Comparison of ENCODE assay signal across 8 cellular contexts in the genomic region with DNA sequence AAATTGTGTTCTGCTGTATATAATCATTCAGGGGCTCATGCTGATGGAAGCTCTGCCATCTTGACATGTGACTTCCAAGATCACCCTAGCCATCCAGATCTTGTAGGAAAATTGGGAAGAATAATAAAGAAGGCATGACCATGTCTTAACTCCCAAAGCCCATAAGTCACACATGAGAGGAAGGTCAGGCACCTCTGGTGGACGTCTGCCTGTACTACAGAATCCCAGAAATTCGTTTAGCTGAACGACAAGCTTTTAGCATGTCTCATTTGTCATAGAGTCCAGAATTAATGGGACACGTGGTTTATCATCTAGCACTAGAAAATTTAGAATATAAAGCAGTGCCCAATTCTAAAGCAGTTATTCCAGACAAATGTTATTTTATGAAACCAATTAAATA.
DNase-seq lines count a peak whose midpoint lies in the region; ATAC-seq and TF ChIP-seq lines count a peak whose summit lies in the region.

No MANE protein-coding gene starts in this region.

- no peak overlapping the region for H3K4me2 ChIP-seq in mammary epithelial cell (ENCODE audit: insufficient read depth, low read depth, low read length)

- POLR2A ChIA-PET in activated CD8-positive, alpha-beta T cell treated with anti-CD3 and anti-CD28 coated beads for 36 hours (lab: Charles Lee), result no interaction called here
- POLR2A ChIA-PET in activated CD8-positive, alpha-beta T cell treated with anti-CD3 and anti-CD28 coated beads, Interleukin-2, amount 10 ng/mL, durations not matched to agents 7 days and 5 days (lab: Charles Lee), result no interaction called here

- no peaks in the 10 kb centered on the region for H4K20me1 ChIP-seq in mammary epithelial cell (ENCODE audit: insufficient read depth, low read length)

- no peak overlapping the region for H3K27ac ChIP-seq in mammary epithelial cell (ENCODE audit: insufficient read depth, low read depth, low read length)
- H3K27ac ChIP-seq in transverse colon, result no peak overlapping the region
- H3K27ac ChIP-seq in substantia nigra (ENCODE audit: low read depth, low read length, poor library complexity, severe bottlenecking), result no peak overlapping the region

- no peak for TF ChIP-seq EP300 in transverse colon (IDR thresholded peaks at IDR 0.05; ENCODE audit: low read depth)

- H3K4me1 ChIP-seq in mammary epithelial cell (ENCODE audit: insufficient read depth, low read length) (no peaks in the 10 kb centered on the region), transverse colon (no peaks in the 10 kb centered on the region)

- H3K27ac Mint-ChIP-seq in activated CD8-positive, alpha-beta T cell treated with anti-CD3 and anti-CD28 coated beads for 36 hours, result no peak overlapping the region
- H3K27ac Mint-ChIP-seq in activated CD8-positive, alpha-beta T cell treated with anti-CD3 and anti-CD28 coated beads, Interleukin-2, amount 10 ng/mL, durations not matched to agents 7 days and 5 days, result no peak overlapping the region

- H3K4me3 ChIP-seq in mammary epithelial cell (replicated peaks in 1 of 3; ENCODE audit: insufficient read depth in 1 of 3, low read depth in 2 of 3, low read length in 3 of 3) (no peak overlapping the region), transverse colon (no peak overlapping the region), MG63 (no peak overlapping the region)

- no peak overlapping the region for H3K9ac ChIP-seq in mammary epithelial cell (ENCODE audit: insufficient read depth, low read length)

- no TSS peak for BruUV-seq in mammary epithelial cell (replicated peaks; lab: Mats Ljungman, UMichigan)

- intact Hi-C loops in activated CD8-positive, alpha-beta T cell treated with anti-CD3 and anti-CD28 coated beads for 36 hours (cut with micrococcal nuclease), result no loop called here
- intact Hi-C loops in mammary epithelial cell (cut with micrococcal nuclease), result no loop called here
- intact Hi-C loops in transverse colon (cut with DNase I; ENCODE audit: low total_unique reads), result no loop called here

- H3K79me2 ChIP-seq in mammary epithelial cell (ENCODE audit: insufficient read depth, low read length), result no peaks in the 10 kb centered on the region

- H3K36me3 ChIP-seq in mammary epithelial cell (ENCODE audit: insufficient read depth, low read length) (no peaks in the 10 kb centered on the region), transverse colon (no peaks in the 10 kb centered on the region), MG63 (no peaks in the 10 kb centered on the region)

- CTCF ChIA-PET in activated CD8-positive, alpha-beta T cell treated with anti-CD3 and anti-CD28 coated beads for 36 hours (lab: Charles Lee), result interaction anchor here (1.4 kb wide), 1 partner anchor 188 kb away, joined by 3 read pairs; no protein-coding TSS in a partner anchor
- CTCF ChIA-PET in activated CD8-positive, alpha-beta T cell treated with anti-CD3 and anti-CD28 coated beads, Interleukin-2, amount 10 ng/mL, durations not matched to agents 7 days and 5 days (lab: Charles Lee), result no interaction called here
- CTCF ChIA-PET in mammary epithelial cell (lab: Charles Lee; ENCODE audit: low non-redundant PET), result interaction anchor here (0.7 kb wide), 1 partner anchor 1818 kb away, joined by 6 read pairs; no protein-coding TSS in a partner anchor

- no peaks in the 10 kb centered on the region for H3K36me3 Mint-ChIP-seq in activated CD8-positive, alpha-beta T cell treated with anti-CD3 and anti-CD28 coated beads for 36 hours (ENCODE audit: low read depth)
- no peaks in the 10 kb centered on the region for H3K36me3 Mint-ChIP-seq in activated CD8-positive, alpha-beta T cell treated with anti-CD3 and anti-CD28 coated beads, Interleukin-2, amount 10 ng/mL, durations not matched to agents 7 days and 5 days (ENCODE audit: low read depth)

- 0% methylated on average over 3 of the region's 4 CpGs for WGBS in mammary epithelial cell (ENCODE audit: low coverage, missing lambda C conversion rate)
- WGBS in transverse colon (ENCODE audit: low coverage in 1 of 2), 2 donors, result 0 to 22% methylated on average over 1 to 4 of the region's 4 CpGs

- H2AFZ ChIP-seq in mammary epithelial cell (ENCODE audit: low read depth, low read length), result no peak overlapping the region

- H3K27me3 ChIP-seq in mammary epithelial cell (ENCODE audit: insufficient read depth, low read length) (no peaks in the 10 kb centered on the region), transverse colon (peaks cover 11% of the 10 kb centered on the region), MG63 (no peaks in the 10 kb centered on the region)

- peaks cover 19% of the 10 kb centered on the region for H3K27me3 Mint-ChIP-seq in activated CD8-positive, alpha-beta T cell treated with anti-CD3 and anti-CD28 coated beads for 36 hours
- H3K27me3 Mint-ChIP-seq in activated CD8-positive, alpha-beta T cell treated with anti-CD3 and anti-CD28 coated beads, Interleukin-2, amount 10 ng/mL, durations not matched to agents 7 days and 5 days (ENCODE audit: low read depth), result peaks cover 7% of the 10 kb centered on the region

- DNase-seq in activated CD8-positive, alpha-beta T cell treated with anti-CD3 and anti-CD28 coated beads for 36 hours, result peak; percentile 3
- no peak for DNase-seq in activated CD8-positive, alpha-beta T cell treated with anti-CD3 and anti-CD28 coated beads, Interleukin-2, amount 10 ng/mL, durations not matched to agents 7 days and 5 days
- DNase-seq in mammary epithelial cell, result peak; percentile 11
- DNase-seq in transverse colon, result no peak
- no peak for DNase-seq in MG63
- no peak for DNase-seq in substantia nigra (lab: John Stamatoyannopoulos, UW)
- DNase-seq in NCI-H1436 treated with DMSO at 0.1 percent for 48 hours (lab: John Stamatoyannopoulos, UW), result no peak

- in situ Hi-C loops in mammary epithelial cell (cut with MboI; ENCODE audit: low sequenced_read_pairs in 2 of 2), result no loop called here
- in situ Hi-C loops in transverse colon (cut with MboI; ENCODE audit: low pct_ligation_motif_present in 1 of 4, low pct_unique_long_range_greater_than_20kb in 1 of 4, low sequenced_read_pairs in 3 of 4), result loop anchor here in 1 of 4 donors (25.0 kb wide), 1 partner anchor 245 kb away; no protein-coding TSS in a partner anchor

- ATAC-seq in activated CD8-positive, alpha-beta T cell treated with anti-CD3 and anti-CD28 coated beads for 36 hours, result no peak
- no peak for ATAC-seq in activated CD8-positive, alpha-beta T cell treated with anti-CD3 and anti-CD28 coated beads, Interleukin-2, amount 10 ng/mL, durations not matched to agents 7 days and 5 days
- peak; percentile 83 for ATAC-seq in HG03558 (IDR thresholded peaks at IDR 0.05; ENCODE audit: extremely low read depth, unreplicated experiment)

- no peak overlapping the region for H3K4me3 Mint-ChIP-seq in activated CD8-positive, alpha-beta T cell treated with anti-CD3 and anti-CD28 coated beads for 36 hours
- H3K4me3 Mint-ChIP-seq in activated CD8-positive, alpha-beta T cell treated with anti-CD3 and anti-CD28 coated beads, Interleukin-2, amount 10 ng/mL, durations not matched to agents 7 days and 5 days, result no peak overlapping the region

- no peaks in the 10 kb centered on the region for H3K9me3 Mint-ChIP-seq in activated CD8-positive, alpha-beta T cell treated with anti-CD3 and anti-CD28 coated beads for 36 hours
- no peaks in the 10 kb centered on the region for H3K9me3 Mint-ChIP-seq in activated CD8-positive, alpha-beta T cell treated with anti-CD3 and anti-CD28 coated beads, Interleukin-2, amount 10 ng/mL, durations not matched to agents 7 days and 5 days (ENCODE audit: insufficient read depth)

- no peaks in the 10 kb centered on the region for H3K4me1 Mint-ChIP-seq in activated CD8-positive, alpha-beta T cell treated with anti-CD3 and anti-CD28 coated beads for 36 hours (ENCODE audit: low read depth)
- H3K4me1 Mint-ChIP-seq in activated CD8-positive, alpha-beta T cell treated with anti-CD3 and anti-CD28 coated beads, Interleukin-2, amount 10 ng/mL, durations not matched to agents 7 days and 5 days (ENCODE audit: low read depth), result no peaks in the 10 kb centered on the region

- dilution Hi-C loops in mammary epithelial cell (cut with HindIII; ENCODE audit: low sequenced_read_pairs), result no loop called here

- TF ChIP-seq POLR2A in transverse colon (IDR thresholded peaks at IDR 0.05), result no peak

- TF ChIP-seq CTCF in activated CD8-positive, alpha-beta T cell treated with anti-CD3 and anti-CD28 coated beads for 36 hours (IDR thresholded peaks at IDR 0.05), result peak; percentile 29
- TF ChIP-seq CTCF in mammary epithelial cell (conservative IDR thresholded peaks at IDR 0.05 in 1 of 2, IDR thresholded peaks at IDR 0.05 in 1 of 2; ENCODE audit: extremely low read depth in 1 of 2, insufficient read depth in 1 of 2, low read depth in 1 of 2, low read length in 2 of 2) (peak; percentile 49 to 63), transverse colon (IDR thresholded peaks at IDR 0.05) (peak in 3 of 5 experiments; percentile 13 to 31 (median 23))

- H3K9me3 ChIP-seq in mammary epithelial cell (replicated peaks; ENCODE audit: insufficient read depth, low read length) (no peaks in the 10 kb centered on the region), transverse colon (no peaks in the 10 kb centered on the region), MG63 (no peaks in the 10 kb centered on the region)

Comparison
In these comparisons a context has a peak if more than half of its experiments do, and no peak if none do; other contexts are left out.
1. DNase-seq: peak in activated CD8-positive, alpha-beta T cell treated with anti-CD3 and anti-CD28 coated beads for 36 hours (single experiment) and mammary epithelial cell (single experiment); none in activated CD8-positive, alpha-beta T cell treated with anti-CD3 and anti-CD28 coated beads, Interleukin-2, amount 10 ng/mL, durations not matched to agents 7 days and 5 days (single experiment), transverse colon (single experiment), MG63 (single experiment), substantia nigra (0 of 49) and NCI-H1436 treated with DMSO at 0.1 percent for 48 hours (single experiment).
2. Peak in every context shown above with its lines, with median percentiles within 50 percentile points of each other: CTCF ChIP-seq.